In genomic region chr15:69317392-69317841, GRCh38 we compare ENCODE assay signal across 28 cellular contexts. TPM values are rescaled to one million over a fixed set of nuclear protein-coding genes. Genes with fewer than 3 reads are reported as not detected.
A peak's percentile ranks its signal among the peaks of the same experiment; 100 is the strongest.
DNase-seq lines count a peak whose midpoint lies in the region; ATAC-seq and TF ChIP-seq lines count a peak whose summit lies in the region.
"Had no signal": no experiment of that assay in that cellular context is flagged by ENCODE, and none has a peak within 500 bp of the region (broad histone marks: within the 10 kb centered on the region; RNA-seq: fewer than 3 reads in every experiment).

No MANE protein-coding gene starts in this region.

- H3K9me3 Mint-ChIP-seq in Caco-2 (ENCODE audit: unreplicated experiment): no peaks in the 10 kb centered on the region
- no peaks in the 10 kb centered on the region for H3K9me3 Mint-ChIP-seq in progenitor cell of endocrine pancreas (ENCODE audit: low read depth)
- H3K9me3 Mint-ChIP-seq: activated CD4-positive, alpha-beta memory T cell treated with anti-CD3 and anti-CD28 coated beads, Interleukin-2, amount 10 ng/mL, durations not matched to agents 7 days and 5 days; activated T-helper 17 cell treated with anti-CD3 and anti-CD28 coated beads, Interleukin-2, amount 50 U/mL, for 72 hours; CD4-positive, alpha-beta memory T cell; stimulated activated naive CD8-positive, alpha-beta T cell treated with anti-CD3 and anti-CD28 coated beads, Interleukin-15, Interleukin-2, amounts not matched to agents 100 ng/mL and 50 ng/mL, for 24 hours had no signal

- no peak for ATAC-seq in GM19452 (IDR thresholded peaks at IDR 0.05; ENCODE audit: unreplicated experiment)
- ATAC-seq: activated T-helper 17 cell treated with anti-CD3 and anti-CD28 coated beads, Interleukin-2, amount 50 U/mL, for 72 hours; lower lobe of right lung had no signal

- H3K27me3 Mint-ChIP-seq in Caco-2 (ENCODE audit: insufficient read depth, unreplicated experiment) (no peaks in the 10 kb centered on the region), progenitor cell of endocrine pancreas (no peaks in the 10 kb centered on the region)
- H3K27me3 Mint-ChIP-seq: stimulated activated naive CD8-positive, alpha-beta T cell treated with anti-CD3 and anti-CD28 coated beads, Interleukin-15, Interleukin-2, amounts not matched to agents 100 ng/mL and 50 ng/mL, for 24 hours had no signal

- no peaks in the 10 kb centered on the region for H3K36me3 ChIP-seq in Caco-2 (ENCODE audit: control insufficient read depth, insufficient read depth, low read length)
- H3K36me3 ChIP-seq: lower lobe of right lung, prostate gland, SJCRH30, thoracic aorta, vagina had no signal

- intact Hi-C loops in Caco-2 (cut with micrococcal nuclease; ENCODE audit: unreplicated experiment): no loop called here

- CTCF ChIA-PET in Caco-2 (lab: Charles Lee): interaction anchor here (0.6 to 1.2 kb wide), 2 partner anchors 49 to 76 kb away, joined by 3 to 8 read pairs; no protein-coding TSS in a partner anchor

- peaks cover 13% of the 10 kb centered on the region for H3K4me1 ChIP-seq in Caco-2
- H3K4me1 ChIP-seq: prostate gland, SJCRH30, vagina had no signal

- DNase-seq in Caco-2 (peak; percentile 42 to 59), SW480 (ENCODE audit: low spot score) (peak; percentile 16), kidney tubule cell (ENCODE audit: low spot score) (peak; percentile 84), progenitor cell of endocrine pancreas (ENCODE audit: low spot score, unreplicated experiment) (no peak), NCI-H748 (lab: John Stamatoyannopoulos, UW; ENCODE audit: unreplicated experiment) (no peak), foreskin melanocyte (no peak)
- DNase-seq in activated effector memory CD4-positive, alpha-beta T cell treated with anti-CD3 and anti-CD28 coated beads, Interleukin-2, amount 50 U/mL, for 16 hours: no peak
- DNase-seq: activated CD4-positive, alpha-beta memory T cell treated with anti-CD3 and anti-CD28 coated beads, Interleukin-2, amount 10 ng/mL, durations not matched to agents 7 days and 5 days; activated CD4-positive, CD25-positive, alpha-beta regulatory T cell treated with anti-CD3 and anti-CD28 coated beads, Interleukin-2, amount 50 U/mL, for 72 hours; activated CD8-positive, alpha-beta memory T cell treated with anti-CD3 and anti-CD28 coated beads, Interleukin-2, amount 50 U/mL, for 48 hours; anterior cingulate cortex; caudate nucleus; CD4-positive, alpha-beta memory T cell; DMS153; lower lobe of right lung; NCI-H1092; NCI-H1694 treated with DMSO at 0.1 percent for 48 hours; NCI-H524; SJCRH30; T-helper 1 cell had no signal

- TF ChIP-seq CTCF in Caco-2 (IDR thresholded peaks at IDR 0.05; ENCODE audit: insufficient read depth in 1 of 2, low read depth in 1 of 2, low read length in 1 of 2, severe bottlenecking in 1 of 2, unreplicated experiment in 1 of 2): no peak
- no peak for TF ChIP-seq CTCF in progenitor cell of endocrine pancreas (IDR thresholded peaks at IDR 0.05; ENCODE audit: unreplicated experiment)

- no peaks in the 10 kb centered on the region for H3K27me3 ChIP-seq in Caco-2 (replicated peaks; ENCODE audit: control insufficient read depth, insufficient read depth, low read length)
- H3K27me3 ChIP-seq: vagina had no signal

- no peak overlapping the region for H3K4me3 ChIP-seq in Caco-2 (ENCODE audit: low read depth, low read length)
- H3K4me3 ChIP-seq: lower lobe of right lung, prostate gland, SJCRH30, thoracic aorta, vagina had no signal

- H3K4me1 Mint-ChIP-seq in Caco-2 (ENCODE audit: low read depth, unreplicated experiment) (peaks cover 11% of the 10 kb centered on the region), progenitor cell of endocrine pancreas (ENCODE audit: low read depth) (peaks cover 25% of the 10 kb centered on the region)

- H3K27ac Mint-ChIP-seq in Caco-2 (ENCODE audit: unreplicated experiment): peak overlapping the region; percentile 40
- peak overlapping the region; percentile 55 for H3K27ac Mint-ChIP-seq in progenitor cell of endocrine pancreas
- H3K27ac Mint-ChIP-seq: activated CD4-positive, alpha-beta memory T cell treated with anti-CD3 and anti-CD28 coated beads, Interleukin-2, amount 10 ng/mL, durations not matched to agents 7 days and 5 days; activated naive CD8-positive, alpha-beta T cell; activated T-helper 17 cell treated with anti-CD3 and anti-CD28 coated beads, Interleukin-2, amount 50 U/mL, for 72 hours; CD4-positive, alpha-beta memory T cell; stimulated activated naive CD8-positive, alpha-beta T cell treated with anti-CD3 and anti-CD28 coated beads, Interleukin-15, Interleukin-2, amounts not matched to agents 100 ng/mL and 50 ng/mL, for 24 hours had no signal

- no peaks in the 10 kb centered on the region for H3K9me3 ChIP-seq in Caco-2
- H3K9me3 ChIP-seq: lower lobe of right lung, prostate gland, SJCRH30, thoracic aorta, vagina had no signal

- BruUV-seq in Caco-2 (replicated peaks; lab: Mats Ljungman, UMichigan): no TSS peak

- H3K36me3 Mint-ChIP-seq in Caco-2 (ENCODE audit: insufficient read depth, unreplicated experiment) (peaks cover 5% of the 10 kb centered on the region), progenitor cell of endocrine pancreas (ENCODE audit: insufficient read depth) (no peaks in the 10 kb centered on the region)
- H3K36me3 Mint-ChIP-seq: activated naive CD8-positive, alpha-beta T cell; CD4-positive, alpha-beta memory T cell had no signal

- H3K4me3 Mint-ChIP-seq in Caco-2 (ENCODE audit: unreplicated experiment) (peak overlapping the region; percentile 9), progenitor cell of endocrine pancreas (ENCODE audit: low read depth) (peak overlapping the region; percentile 39)
- H3K4me3 Mint-ChIP-seq: activated CD4-positive, alpha-beta memory T cell treated with anti-CD3 and anti-CD28 coated beads, Interleukin-2, amount 10 ng/mL, durations not matched to agents 7 days and 5 days; activated naive CD8-positive, alpha-beta T cell; activated T-helper 17 cell treated with anti-CD3 and anti-CD28 coated beads, Interleukin-2, amount 50 U/mL, for 72 hours; CD4-positive, alpha-beta memory T cell; stimulated activated naive CD8-positive, alpha-beta T cell treated with anti-CD3 and anti-CD28 coated beads, Interleukin-15, Interleukin-2, amounts not matched to agents 100 ng/mL and 50 ng/mL, for 24 hours had no signal

- POLR2A ChIA-PET in Caco-2 (lab: Charles Lee): interaction anchor here (0.6 to 0.7 kb wide), 2 partner anchors 50 to 1362 kb away, joined by 4 read pairs; no protein-coding TSS in a partner anchor

RNA-seq across cellular contexts. Expression of gene PAQR5, which starts 18.7 kb away (rescaled TPM):
- total RNA-seq in Caco-2 (2022) (3.4 and 5.4 TPM in 2 replicates), progenitor cell of endocrine pancreas (12.6 and 14.6 TPM in 2 replicates)
- total RNA-seq: activated CD4-positive, alpha-beta memory T cell treated with anti-CD3 and anti-CD28 coated beads, Interleukin-2, amount 10 ng/mL, durations not matched to agents 7 days and 5 days; activated T-helper 17 cell treated with anti-CD3 and anti-CD28 coated beads, Interleukin-2, amount 50 U/mL, for 72 hours; dermis microvascular lymphatic vessel endothelial cell had no signal

Comparison
In these comparisons a context has a peak if more than half of its experiments do, and no peak if none do; other contexts are left out.
1. DNase-seq: peak in Caco-2 (2 of 2), SW480 (single experiment) and kidney tubule cell (single experiment); none in progenitor cell of endocrine pancreas (single experiment), NCI-H748 (single experiment), foreskin melanocyte (single experiment) and activated effector memory CD4-positive, alpha-beta T cell treated with anti-CD3 and anti-CD28 coated beads, Interleukin-2, amount 50 U/mL, for 16 hours (single experiment).